9 cellular contexts compared by ENCODE assay signal in genomic region chr16:89473791-89474414, GRCh38. TPM values are rescaled to one million over a fixed set of nuclear protein-coding genes. Genes with fewer than 3 reads are reported as not detected.
DNase-seq lines count a peak whose midpoint lies in the region; ATAC-seq and TF ChIP-seq lines count a peak whose summit lies in the region.
"Had no signal": no experiment of that assay in that cellular context is flagged by ENCODE, and none has a peak within 500 bp of the region (broad histone marks: within the 10 kb centered on the region; RNA-seq: fewer than 3 reads in every experiment).

No MANE protein-coding gene starts in this region.

- no peak overlapping the region for H2AK5ac ChIP-seq in H9 (ENCODE audit: insufficient read length, low read length)

- H2BK12ac ChIP-seq in H9 (ENCODE audit: insufficient read length, low read depth, low read length) = no peak overlapping the region

- H3K18ac ChIP-seq in H9 (ENCODE audit: insufficient read length, low read depth, low read length) = no peak overlapping the region

- no peak overlapping the region for H3T11ph ChIP-seq in H9 (ENCODE audit: low read length)

- H3K27me3 Mint-ChIP-seq in H9 (ENCODE audit: low read depth) (no peaks in the 10 kb centered on the region; the same call in 1 of the 2 replicates), progenitor cell of endocrine pancreas (no peaks in the 10 kb centered on the region)

- H3K79me2 ChIP-seq in H9 (ENCODE audit: insufficient read depth, low read length) = peaks cover 89% of the 10 kb centered on the region

- intact Hi-C loops in testis (cut with DNase I; ENCODE audit: low total_unique reads) = no loop called here

- H3K14ac ChIP-seq in H9 (ENCODE audit: insufficient read depth, low read length) = no peak overlapping the region

- TF ChIP-seq CTCF in H9 (conservative IDR thresholded peaks at IDR 0.05) (no peak), RWPE2 (IDR thresholded peaks at IDR 0.05; ENCODE audit: poor library complexity, severe bottlenecking) (no peak), progenitor cell of endocrine pancreas (IDR thresholded peaks at IDR 0.05; ENCODE audit: unreplicated experiment) (no peak), testis (IDR thresholded peaks at IDR 0.05) (no peak)

- DNase-seq in H9 = no peak
- DNase-seq in RWPE2 (ENCODE audit: low spot score) = no peak
- no peak for DNase-seq in epithelial cell of prostate (ENCODE audit: low read depth, low spot score)
- DNase-seq in progenitor cell of endocrine pancreas (ENCODE audit: low spot score, unreplicated experiment) = no peak
- DNase-seq in NCI-H2081 treated with DMSO at 0.1 percent for 48 hours (lab: John Stamatoyannopoulos, UW) = no peak
- no peak for DNase-seq in testis
- no peak for DNase-seq in iPS-NIHi7 (ENCODE audit: extremely low spot score)
- DNase-seq: SJCRH30 had no signal

- no peak overlapping the region for H3K4ac ChIP-seq in H9 (ENCODE audit: low read depth, low read length)

- no peak overlapping the region for H4K5ac ChIP-seq in H9 (ENCODE audit: insufficient read length, low read depth, low read length)

- 0 out of 3 replicates have a peak, but pooled peaks have one; percentile 3 for ATAC-seq in RWPE2 (ENCODE audit: low read depth)
- no peak for ATAC-seq in HG03521 (IDR thresholded peaks at IDR 0.05; ENCODE audit: unreplicated experiment)

- no peak overlapping the region for H3K9ac ChIP-seq in H9 (ENCODE audit: extremely low read depth, insufficient read length, low read length)

- H3K4me2 ChIP-seq in H9 (ENCODE audit: insufficient read depth, insufficient read length, low read length) = no peak overlapping the region

- WGBS in H9 (ENCODE audit: extremely low coverage, insufficient read length, low lambda C conversion rate) = no CpG with 5 or more reads among the region's 9 CpGs
- WGBS in testis, 2 donors = 75 to 91% methylated on average over 9 of the region's 9 CpGs

- no peaks in the 10 kb centered on the region for H3K9me3 ChIP-seq in H9 (ENCODE audit: control insufficient read depth, low read depth, low read length)
- no peaks in the 10 kb centered on the region for H3K9me3 ChIP-seq in RWPE2 (ENCODE audit: severe bottlenecking)
- no peaks in the 10 kb centered on the region for H3K9me3 ChIP-seq in testis
- H3K9me3 ChIP-seq: SJCRH30 had no signal

- no peak overlapping the region for H3K56ac ChIP-seq in H9 (ENCODE audit: insufficient read length, low read depth, low read length)

- TF ChIP-seq POLR2A in testis (IDR thresholded peaks at IDR 0.05) = no peak

- H3K36me3 Mint-ChIP-seq in H9 (ENCODE audit: insufficient read depth in 1 of 3, low read depth in 3 of 3) (peaks cover 4 to 9% (median 6%) of the 10 kb centered on the region in 3 experiments; a peak in 5 of 7 replicates), progenitor cell of endocrine pancreas (ENCODE audit: insufficient read depth) (peaks cover 4% of the 10 kb centered on the region)

- H3K9me3 Mint-ChIP-seq in H9 (no peaks in the 10 kb centered on the region), progenitor cell of endocrine pancreas (ENCODE audit: low read depth) (no peaks in the 10 kb centered on the region)

- H3K27me3 ChIP-seq in H9 (ENCODE audit: insufficient read depth, low read length) = no peaks in the 10 kb centered on the region
- no peaks in the 10 kb centered on the region for H3K27me3 ChIP-seq in RWPE2 (ENCODE audit: insufficient read depth, poor library complexity, severe bottlenecking)
- H3K27me3 ChIP-seq in testis = no peaks in the 10 kb centered on the region
- H3K27me3 ChIP-seq: SJCRH30 had no signal

- H2AFZ ChIP-seq in H9 (ENCODE audit: low read length) = no peak overlapping the region

- H3K27ac Mint-ChIP-seq in H9 (peak overlapping the region; percentile 3 to 57 (median 11); a peak in 2 of 7 replicates), progenitor cell of endocrine pancreas (peak overlapping the region; percentile 51)

- no peak overlapping the region for H4K91ac ChIP-seq in H9 (ENCODE audit: insufficient read length, low read depth, low read length)

- peaks cover 4% of the 10 kb centered on the region for H4K20me1 ChIP-seq in H9 (ENCODE audit: control insufficient read depth, insufficient read depth, insufficient read length)

- peaks cover 33% of the 10 kb centered on the region for H3K36me3 ChIP-seq in RWPE2 (ENCODE audit: low read depth)
- H3K36me3 ChIP-seq in testis (ENCODE audit: low read depth, missing control alignments) = no peaks in the 10 kb centered on the region

- no peak overlapping the region for H2BK20ac ChIP-seq in H9 (ENCODE audit: low read depth, low read length, poor library complexity, severe bottlenecking)

- no peak overlapping the region for H3K23ac ChIP-seq in H9 (ENCODE audit: insufficient read length, low read depth, low read length)

- no peak overlapping the region for H2BK15ac ChIP-seq in H9 (ENCODE audit: low read depth, low read length)

- H4K8ac ChIP-seq in H9 (replicated peaks; ENCODE audit: insufficient read length, low read depth, low read length) = no peak overlapping the region

- no peak overlapping the region for H2BK120ac ChIP-seq in H9 (ENCODE audit: low read depth, low read length, poor library complexity, severe bottlenecking)

- peaks cover 50 to 56% of the 10 kb centered on the region in 2 experiments for H3K4me1 Mint-ChIP-seq in H9
- H3K4me1 Mint-ChIP-seq in progenitor cell of endocrine pancreas (ENCODE audit: low read depth) = peaks cover 40% of the 10 kb centered on the region

- peaks cover 6% of the 10 kb centered on the region for H3K79me1 ChIP-seq in H9 (ENCODE audit: insufficient read depth, low read depth, low read length, poor library complexity, severe bottlenecking)

- peaks cover 5% of the 10 kb centered on the region; the same call in 1 of the 2 replicates for H3K4me1 ChIP-seq in H9 (ENCODE audit: insufficient read depth, low read length)
- peaks cover 80% of the 10 kb centered on the region for H3K4me1 ChIP-seq in RWPE2 (ENCODE audit: insufficient read depth, poor library complexity, severe bottlenecking)
- H3K4me1 ChIP-seq in testis = peaks cover 20% of the 10 kb centered on the region

- H2BK5ac ChIP-seq in H9 (ENCODE audit: insufficient read length, low read length) = no peak overlapping the region

- H3K4me3 Mint-ChIP-seq in H9 (no peak overlapping the region), progenitor cell of endocrine pancreas (ENCODE audit: low read depth) (no peak overlapping the region)

- H3K4me3 ChIP-seq in RWPE2 (ENCODE audit: severe bottlenecking) (no peak overlapping the region), testis (no peak overlapping the region)
- H3K4me3 ChIP-seq: SJCRH30 had no signal

- no peaks in the 10 kb centered on the region for H3K23me2 ChIP-seq in H9 (ENCODE audit: insufficient read length, low read depth, low read length, poor library complexity, severe bottlenecking)

- H3K27ac ChIP-seq in H9 (ENCODE audit: insufficient read length, low read depth, low read length) (no peak overlapping the region), RWPE2 (ENCODE audit: poor library complexity, severe bottlenecking) (peak overlapping the region; percentile 88), epithelial cell of prostate (peak overlapping the region; percentile 49), testis (no peak overlapping the region)
- H3K27ac ChIP-seq: SJCRH30 had no signal

RNA-seq across cellular contexts. Expression of gene ANKRD11, which starts 16.5 kb away (rescaled TPM):
- 178 and 181 TPM in 2 replicates for total RNA-seq in H9 (2021)
- total RNA-seq in progenitor cell of endocrine pancreas = 178 and 183 TPM in 2 replicates
- 100 to 1,000 TPM; 150 to 187 TPM for total RNA-seq in testis
- 49.7 TPM for polyA plus RNA-seq in testis (ENCODE audit: insufficient read depth, low read depth, low replicate concordance)

RNA-seq across cellular contexts. Expression of gene SPG7, which starts 34.3 kb away (rescaled TPM):
- total RNA-seq in H9 (2021) (110 and 119 TPM in 2 replicates), progenitor cell of endocrine pancreas (183 and 184 TPM in 2 replicates), testis (100 to 1,000 TPM; 275 to 307 TPM)
- polyA plus RNA-seq in testis (ENCODE audit: insufficient read depth, low read depth, low replicate concordance) = 97.9 TPM

Comparison
In these comparisons a context has a peak if more than half of its experiments do, and no peak if none do; other contexts are left out.
1. H3K27ac ChIP-seq: peak in RWPE2 (single experiment) and epithelial cell of prostate (single experiment); none in H9 (single experiment) and testis (0 of 2).